1 cellular context compared by ENCODE assay signal in the genomic region with DNA sequence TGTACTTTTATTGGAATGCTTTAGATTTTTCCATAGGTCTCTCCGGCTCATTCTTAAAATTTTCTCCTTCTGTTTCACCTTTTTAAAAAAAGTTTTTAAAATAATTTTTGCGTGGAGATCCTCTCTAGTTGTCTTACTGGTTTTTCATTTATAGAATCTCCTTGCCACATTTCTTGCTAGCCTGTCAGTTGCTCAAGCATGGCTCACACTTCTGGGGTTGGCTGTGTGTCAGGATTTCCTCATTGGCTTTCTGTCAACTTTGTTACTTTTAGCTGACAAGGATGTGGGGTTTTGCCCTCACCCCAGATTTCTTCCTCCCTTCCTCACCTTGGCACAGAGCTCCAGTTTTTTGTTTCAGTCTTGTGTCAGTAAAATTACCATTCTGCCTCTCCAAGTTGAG.
TF ChIP-seq lines count a peak whose summit lies in the region.

No MANE protein-coding gene starts in this region.

TF ChIP-seq in GM23338, 12 proteins besides CTCF, POLR2A, EP300 and RAD21 (continued from another document):
- TF ChIP-seq, protein P1, sequence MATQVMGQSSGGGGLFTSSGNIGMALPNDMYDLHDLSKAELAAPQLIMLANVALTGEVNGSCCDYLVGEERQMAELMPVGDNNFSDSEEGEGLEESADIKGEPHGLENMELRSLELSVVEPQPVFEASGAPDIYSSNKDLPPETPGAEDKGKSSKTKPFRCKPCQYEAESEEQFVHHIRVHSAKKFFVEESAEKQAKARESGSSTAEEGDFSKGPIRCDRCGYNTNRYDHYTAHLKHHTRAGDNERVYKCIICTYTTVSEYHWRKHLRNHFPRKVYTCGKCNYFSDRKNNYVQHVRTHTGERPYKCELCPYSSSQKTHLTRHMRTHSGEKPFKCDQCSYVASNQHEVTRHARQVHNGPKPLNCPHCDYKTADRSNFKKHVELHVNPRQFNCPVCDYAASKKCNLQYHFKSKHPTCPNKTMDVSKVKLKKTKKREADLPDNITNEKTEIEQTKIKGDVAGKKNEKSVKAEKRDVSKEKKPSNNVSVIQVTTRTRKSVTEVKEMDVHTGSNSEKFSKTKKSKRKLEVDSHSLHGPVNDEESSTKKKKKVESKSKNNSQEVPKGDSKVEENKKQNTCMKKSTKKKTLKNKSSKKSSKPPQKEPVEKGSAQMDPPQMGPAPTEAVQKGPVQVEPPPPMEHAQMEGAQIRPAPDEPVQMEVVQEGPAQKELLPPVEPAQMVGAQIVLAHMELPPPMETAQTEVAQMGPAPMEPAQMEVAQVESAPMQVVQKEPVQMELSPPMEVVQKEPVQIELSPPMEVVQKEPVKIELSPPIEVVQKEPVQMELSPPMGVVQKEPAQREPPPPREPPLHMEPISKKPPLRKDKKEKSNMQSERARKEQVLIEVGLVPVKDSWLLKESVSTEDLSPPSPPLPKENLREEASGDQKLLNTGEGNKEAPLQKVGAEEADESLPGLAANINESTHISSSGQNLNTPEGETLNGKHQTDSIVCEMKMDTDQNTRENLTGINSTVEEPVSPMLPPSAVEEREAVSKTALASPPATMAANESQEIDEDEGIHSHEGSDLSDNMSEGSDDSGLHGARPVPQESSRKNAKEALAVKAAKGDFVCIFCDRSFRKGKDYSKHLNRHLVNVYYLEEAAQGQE (IDR thresholded peaks at IDR 0.05; ENCODE audit: unreplicated experiment) = no peak
- TF ChIP-seq JUNB (IDR thresholded peaks at IDR 0.05; ENCODE audit: unreplicated experiment) = no peak
- TF ChIP-seq, protein P2, sequence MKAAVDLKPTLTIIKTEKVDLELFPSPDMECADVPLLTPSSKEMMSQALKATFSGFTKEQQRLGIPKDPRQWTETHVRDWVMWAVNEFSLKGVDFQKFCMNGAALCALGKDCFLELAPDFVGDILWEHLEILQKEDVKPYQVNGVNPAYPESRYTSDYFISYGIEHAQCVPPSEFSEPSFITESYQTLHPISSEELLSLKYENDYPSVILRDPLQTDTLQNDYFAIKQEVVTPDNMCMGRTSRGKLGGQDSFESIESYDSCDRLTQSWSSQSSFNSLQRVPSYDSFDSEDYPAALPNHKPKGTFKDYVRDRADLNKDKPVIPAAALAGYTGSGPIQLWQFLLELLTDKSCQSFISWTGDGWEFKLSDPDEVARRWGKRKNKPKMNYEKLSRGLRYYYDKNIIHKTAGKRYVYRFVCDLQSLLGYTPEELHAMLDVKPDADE (IDR thresholded peaks at IDR 0.05) = no peak
